8 cellular contexts compared by ENCODE assay signal in genomic region chr10:104300736-104301292, GRCh38. TPM values are rescaled to one million over a fixed set of nuclear protein-coding genes. Genes with fewer than 3 reads are reported as not detected.
DNase-seq lines count a peak whose midpoint lies in the region; FAIRE-seq and TF ChIP-seq lines count a peak whose summit lies in the region.

No MANE protein-coding gene starts in this region.

- DNase-seq in GM04503 (ENCODE audit: low read depth) (peak; percentile 95), NCI-H2171 (lab: John Stamatoyannopoulos, UW) (peak; percentile 84), adrenal gland (peak in 6 of 7 donors; percentile 45 to 92 (median 48)), left ventricle myocardium inferior (peak; percentile 75), prostate gland (ENCODE audit: low spot score) (peak; percentile 80), activated gamma-delta T cell treated with Interleukin-2 at 50 U/mL for 16 hours (no peak), GM19239 (ENCODE audit: insufficient read length, low spot score) (no peak), Caco-2 (no peak)

- intact Hi-C loops in adrenal gland (cut with DNase I) (no loop called here), left ventricle myocardium inferior (cut with micrococcal nuclease) (loop anchor here (5.0 kb wide), 1 partner anchor 36 kb away; the partner anchor contains the start of gene ITPRIP), prostate gland (cut with DNase I) (no loop called here), Caco-2 (cut with micrococcal nuclease; ENCODE audit: unreplicated experiment) (no loop called here)

- H3K27ac ChIP-seq in adrenal gland (peak overlapping the region; percentile 50 to 92 (median 74)), left ventricle myocardium inferior (replicated peaks) (peak overlapping the region; percentile 94), prostate gland (peak overlapping the region; percentile 61 to 78)

- no peak for FAIRE-seq in GM19239 (lab: Jason Lieb, UNC)

- H3K4me1 Mint-ChIP-seq in Caco-2 (ENCODE audit: low read depth, unreplicated experiment), result peaks cover 4% of the 10 kb centered on the region

- H3K36me3 ChIP-seq in adrenal gland (replicated peaks in 1 of 2), result no peaks in the 10 kb centered on the region
- H3K36me3 ChIP-seq in left ventricle myocardium inferior, result no peaks in the 10 kb centered on the region
- no peaks in the 10 kb centered on the region for H3K36me3 ChIP-seq in prostate gland
- no peaks in the 10 kb centered on the region for H3K36me3 ChIP-seq in Caco-2 (ENCODE audit: control insufficient read depth, insufficient read depth, low read length)

- H3K4me1 ChIP-seq in adrenal gland (replicated peaks in 1 of 2) (peaks cover 0 to 12% of the 10 kb centered on the region in 2 donors), left ventricle myocardium inferior (peaks cover 85% of the 10 kb centered on the region), prostate gland (replicated peaks) (peaks cover 13% of the 10 kb centered on the region), Caco-2 (no peaks in the 10 kb centered on the region)

- no peak overlapping the region for H3K4me3 Mint-ChIP-seq in Caco-2 (ENCODE audit: unreplicated experiment)

- POLR2A ChIA-PET in Caco-2 (lab: Charles Lee), result no interaction called here

- 46 to 60% (median 54%) methylated on average over 3 to 7 of the region's 7 CpGs for WGBS in adrenal gland, 4 donors
- 17% methylated on average over 7 of the region's 7 CpGs for WGBS in prostate gland

- CTCF ChIA-PET in Caco-2 (lab: Charles Lee), result no interaction called here

- TF ChIP-seq POLR2A in adrenal gland (IDR thresholded peaks at IDR 0.05) (no peak), prostate gland (IDR thresholded peaks at IDR 0.05) (no peak)

- H3K27me3 ChIP-seq in adrenal gland (no peaks in the 10 kb centered on the region), left ventricle myocardium inferior (ENCODE audit: low read depth) (no peaks in the 10 kb centered on the region), prostate gland (replicated peaks; ENCODE audit: insufficient read depth) (no peaks in the 10 kb centered on the region), Caco-2 (replicated peaks; ENCODE audit: control insufficient read depth, insufficient read depth, low read length) (no peaks in the 10 kb centered on the region)

- no peak overlapping the region for H3K4me3 ChIP-seq in adrenal gland
- peak overlapping the region; percentile 31 for H3K4me3 ChIP-seq in left ventricle myocardium inferior
- H3K4me3 ChIP-seq in prostate gland, result no peak overlapping the region
- H3K4me3 ChIP-seq in Caco-2 (ENCODE audit: low read depth, low read length), result no peak overlapping the region

- H3K27me3 Mint-ChIP-seq in Caco-2 (ENCODE audit: insufficient read depth, unreplicated experiment), result peaks cover 4% of the 10 kb centered on the region

- TF ChIP-seq CTCF in adrenal gland (IDR thresholded peaks at IDR 0.05), result no peak
- no peak for TF ChIP-seq CTCF in left ventricle myocardium inferior (IDR thresholded peaks at IDR 0.05; ENCODE audit: borderline replicate concordance)
- TF ChIP-seq CTCF in prostate gland (IDR thresholded peaks at IDR 0.05), result peak in 3 of 4 experiments; percentile 27 to 59 (median 31)
- TF ChIP-seq CTCF in Caco-2 (IDR thresholded peaks at IDR 0.05; ENCODE audit: insufficient read depth in 1 of 2, low read depth in 1 of 2, low read length in 1 of 2, severe bottlenecking in 1 of 2, unreplicated experiment in 1 of 2), result no peak

- H3K36me3 Mint-ChIP-seq in Caco-2 (ENCODE audit: insufficient read depth, unreplicated experiment), result peaks cover 4% of the 10 kb centered on the region

- no peaks in the 10 kb centered on the region for H3K9me3 ChIP-seq in adrenal gland (replicated peaks in 1 of 3)
- no peaks in the 10 kb centered on the region for H3K9me3 ChIP-seq in left ventricle myocardium inferior (replicated peaks)
- H3K9me3 ChIP-seq in prostate gland, result no peaks in the 10 kb centered on the region
- no peaks in the 10 kb centered on the region for H3K9me3 ChIP-seq in Caco-2

- no TSS peak for BruUV-seq in Caco-2 (replicated peaks; lab: Mats Ljungman, UMichigan)

- peaks cover 9% of the 10 kb centered on the region for H3K9me3 Mint-ChIP-seq in Caco-2 (ENCODE audit: unreplicated experiment)

- no peak overlapping the region for H3K27ac Mint-ChIP-seq in Caco-2 (ENCODE audit: unreplicated experiment)

RNA-seq across cellular contexts. Expression of gene GSTO2, which starts 31.8 kb away (rescaled TPM):
- total RNA-seq in adrenal gland, result 1 to 10 TPM; 3.7 to 8.2 (median 6.2) TPM
- 10 to 100 TPM in 1 of 3 donors, 1 to 10 TPM in 2; 6.5 to 13.6 (median 7.9) TPM for polyA plus RNA-seq in adrenal gland
- 0.80 TPM for total RNA-seq in left ventricle myocardium inferior
- 10 to 100 TPM; 18.1 to 37.3 TPM for total RNA-seq in prostate gland
- 1.1 and 1.4 TPM in 2 replicates for total RNA-seq in Caco-2 (2022)

RNA-seq across cellular contexts. Expression of gene ITPRIP, which starts 37.5 kb away (rescaled TPM):
- total RNA-seq in adrenal gland (10 to 100 TPM; 18.3 to 27.0 (median 21.9) TPM), left ventricle myocardium inferior (35.4 TPM), prostate gland (10 to 100 TPM; 12.5 to 35.8 TPM), Caco-2 (2022) (3.1 and 3.4 TPM in 2 replicates)
- polyA plus RNA-seq in adrenal gland, result 10 to 100 TPM; 11.4 to 13.1 (median 12.1) TPM

RNA-seq across cellular contexts. Expression of gene GSTO1, which starts 46.1 kb away (rescaled TPM):
- total RNA-seq in adrenal gland (100 to 1,000 TPM; 108 to 186 (median 153) TPM), left ventricle myocardium inferior (189 TPM), prostate gland (10 to 100 TPM; 46.8 to 91.8 TPM), Caco-2 (2022) (167 and 182 TPM in 2 replicates)
- 100 to 1,000 TPM; 130 to 203 (median 192) TPM for polyA plus RNA-seq in adrenal gland

RNA-seq across cellular contexts. Expression of gene CFAP58, which starts 52.8 kb away (rescaled TPM):
- 1 to 10 TPM in 2 of 8 donors, under 1 TPM in 6; 0.11 to 2.9 (median 0.67) TPM for total RNA-seq in adrenal gland
- 1 to 10 TPM in 2 of 3 donors, under 1 TPM in 1; 0.42 to 1.3 (median 1.1) TPM for polyA plus RNA-seq in adrenal gland
- total RNA-seq in left ventricle myocardium inferior, result 3.5 TPM
- 1 to 10 TPM in 1 of 2 donors, under 1 TPM in 1; 0.05 to 1.9 TPM for total RNA-seq in prostate gland
- not detected in 2 replicates for total RNA-seq in Caco-2 (2022)

Comparison
In these comparisons a context has a peak if more than half of its experiments do, and no peak if none do; other contexts are left out.
1. DNase-seq: peak in GM04503 (single experiment), NCI-H2171 (single experiment), adrenal gland (6 of 7), left ventricle myocardium inferior (single experiment) and prostate gland (single experiment); none in activated gamma-delta T cell treated with Interleukin-2 at 50 U/mL for 16 hours (single experiment), GM19239 (single experiment) and Caco-2 (0 of 2).
2. CTCF ChIP-seq: peak in prostate gland (3 of 4); none in adrenal gland (0 of 6), left ventricle myocardium inferior (single experiment) and Caco-2 (0 of 2).
3. Peak in every context shown above with its lines, with median percentiles within 50 percentile points of each other: H3K27ac ChIP-seq.